ENCODE assay signal across 11 cellular contexts in the genomic region with DNA sequence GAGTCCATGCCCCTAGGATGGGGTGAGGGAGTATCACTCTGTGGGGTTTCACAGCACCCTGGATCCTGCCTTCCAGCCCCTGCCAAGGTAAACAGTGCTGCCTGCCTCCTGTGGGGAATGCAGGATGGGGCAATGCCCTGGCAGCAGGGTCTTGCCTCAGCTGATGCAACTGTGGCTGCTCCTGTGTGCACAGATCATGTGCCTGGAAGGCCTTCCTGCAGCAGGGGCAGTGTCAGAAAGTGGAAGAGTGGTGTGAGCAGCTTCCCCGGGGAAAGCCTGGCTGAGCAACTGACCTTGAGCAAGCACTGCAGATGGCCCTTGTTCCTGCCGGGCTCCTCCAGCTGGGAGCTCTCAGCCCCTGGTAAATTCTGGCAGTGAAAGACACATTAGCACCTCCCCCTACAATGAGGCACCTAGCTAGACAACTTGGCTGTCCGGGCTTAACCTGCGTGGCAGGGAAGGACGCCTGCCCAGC. TPM values are rescaled to one million over a fixed set of nuclear protein-coding genes. Genes with fewer than 3 reads are reported as not detected.
DNase-seq lines count a peak whose midpoint lies in the region; ATAC-seq, FAIRE-seq and TF ChIP-seq lines count a peak whose summit lies in the region.
"Had no signal": no experiment of that assay in that cellular context is flagged by ENCODE, and none has a peak within 500 bp of the region (broad histone marks: within the 10 kb centered on the region; RNA-seq: fewer than 3 reads in every experiment).

No MANE protein-coding gene starts in this region.

- no peaks in the 10 kb centered on the region for H3K27me3 ChIP-seq in tibial nerve

- intact Hi-C loops in kidney (cut with DNase I) = loop anchor here (10.0 kb wide), 1 partner anchor 273 kb away; the partner anchor contains the start of gene AXDND1

- no peak overlapping the region for H3K9ac ChIP-seq in kidney (ENCODE audit: low read length in 2 of 2)

- H3K4me1 ChIP-seq in kidney (ENCODE audit: control insufficient read depth in 1 of 2, insufficient read depth in 1 of 2, low read depth in 1 of 2, low read length in 2 of 2) = peaks cover 8 to 15% of the 10 kb centered on the region in 2 donors
- H3K4me1 ChIP-seq in tibial nerve = peaks cover 0 to 32% (median 3%) of the 10 kb centered on the region in 4 donors

- H3K9me3 ChIP-seq in kidney (ENCODE audit: control insufficient read depth in 1 of 2, low read length in 2 of 2) (no peaks in the 10 kb centered on the region), tibial nerve (no peaks in the 10 kb centered on the region)

- peak; percentile 37 for DNase-seq in activated CD8-positive, alpha-beta memory T cell treated with anti-CD3 and anti-CD28 coated beads for 24 hours
- DNase-seq in activated CD8-positive, alpha-beta memory T cell treated with anti-CD3 and anti-CD28 coated beads, Interleukin-2, amount 10 ng/mL, durations not matched to agents 7 days and 5 days = no peak
- DNase-seq in kidney (peak; percentile 79), tibial nerve (ENCODE audit: low spot score in 2 of 2) (peak; percentile 47 to 51), anterior cingulate cortex (lab: John Stamatoyannopoulos, UW) (no peak), NCI-H1048 (lab: John Stamatoyannopoulos, UW) (no peak), GM19239 (ENCODE audit: insufficient read length, low spot score) (no peak)
- DNase-seq: CD4-positive, alpha-beta memory T cell had no signal

- TF ChIP-seq CTCF in kidney (IDR thresholded peaks at IDR 0.05; ENCODE audit: borderline replicate concordance, extremely low read depth, insufficient read depth) (no peak), tibial nerve (IDR thresholded peaks at IDR 0.05) (no peak)

- no peak overlapping the region for H3K27ac Mint-ChIP-seq in activated CD8-positive, alpha-beta memory T cell treated with anti-CD3 and anti-CD28 coated beads, Interleukin-2, amount 10 ng/mL, durations not matched to agents 7 days and 5 days

- H3K4me3 ChIP-seq in kidney (ENCODE audit: low read length in 2 of 2) = no peak overlapping the region
- H3K4me3 ChIP-seq in tibial nerve = no peak overlapping the region

- ATAC-seq in activated CD8-positive, alpha-beta memory T cell treated with anti-CD3 and anti-CD28 coated beads, Interleukin-2, amount 10 ng/mL, durations not matched to agents 7 days and 5 days = no peak

- peaks cover 33% of the 10 kb centered on the region for H3K36me3 Mint-ChIP-seq in activated CD8-positive, alpha-beta memory T cell treated with anti-CD3 and anti-CD28 coated beads, Interleukin-2, amount 10 ng/mL, durations not matched to agents 7 days and 5 days

- CTCF ChIA-PET in activated CD8-positive, alpha-beta memory T cell treated with anti-CD3 and anti-CD28 coated beads, Interleukin-2, amount 10 ng/mL, durations not matched to agents 7 days and 5 days (lab: Charles Lee) = interaction anchor here (0.8 kb wide), 1 partner anchor 12 kb away, joined by 3 read pairs; no protein-coding TSS in a partner anchor

- H3K9me3 Mint-ChIP-seq in activated CD8-positive, alpha-beta memory T cell treated with anti-CD3 and anti-CD28 coated beads, Interleukin-2, amount 10 ng/mL, durations not matched to agents 7 days and 5 days (ENCODE audit: low read depth) = no peaks in the 10 kb centered on the region
- H3K9me3 Mint-ChIP-seq: stimulated activated naive CD8-positive, alpha-beta T cell treated with anti-CD3 and anti-CD28 coated beads, Interleukin-15, Interleukin-2, amounts not matched to agents 100 ng/mL and 50 ng/mL, for 24 hours had no signal

- TF ChIP-seq POLR2A in tibial nerve (IDR thresholded peaks at IDR 0.05) = no peak

- H3K27ac ChIP-seq in angular gyrus (ENCODE audit: low read depth, low read length) (peak overlapping the region; percentile 11), kidney (ENCODE audit: low read depth in 2 of 2, low read length in 2 of 2) (no peak overlapping the region), tibial nerve (peak overlapping the region in 3 of 4 donors; percentile 25 to 70 (median 60))

- no peaks in the 10 kb centered on the region for H3K27me3 Mint-ChIP-seq in activated CD8-positive, alpha-beta memory T cell treated with anti-CD3 and anti-CD28 coated beads, Interleukin-2, amount 10 ng/mL, durations not matched to agents 7 days and 5 days
- H3K27me3 Mint-ChIP-seq: CD4-positive, alpha-beta memory T cell; stimulated activated naive CD8-positive, alpha-beta T cell treated with anti-CD3 and anti-CD28 coated beads, Interleukin-15, Interleukin-2, amounts not matched to agents 100 ng/mL and 50 ng/mL, for 24 hours had no signal

- peak in 1 of 2 donors; percentile 77 for TF ChIP-seq EP300 in tibial nerve (IDR thresholded peaks at IDR 0.05)

- H3K4me3 Mint-ChIP-seq in activated CD8-positive, alpha-beta memory T cell treated with anti-CD3 and anti-CD28 coated beads, Interleukin-2, amount 10 ng/mL, durations not matched to agents 7 days and 5 days = no peak overlapping the region
- H3K4me3 Mint-ChIP-seq: CD4-positive, alpha-beta memory T cell; stimulated activated naive CD8-positive, alpha-beta T cell treated with anti-CD3 and anti-CD28 coated beads, Interleukin-15, Interleukin-2, amounts not matched to agents 100 ng/mL and 50 ng/mL, for 24 hours had no signal

- WGBS in tibial nerve, 2 donors = 63 to 66% methylated on average over 4 to 5 of the region's 5 CpGs

- peaks cover 3% of the 10 kb centered on the region for H3K4me1 Mint-ChIP-seq in activated CD8-positive, alpha-beta memory T cell treated with anti-CD3 and anti-CD28 coated beads, Interleukin-2, amount 10 ng/mL, durations not matched to agents 7 days and 5 days

- H3K36me3 ChIP-seq in kidney (ENCODE audit: control insufficient read depth in 1 of 2, insufficient read depth in 2 of 2, low read length in 2 of 2) (peaks cover 23 to 26% of the 10 kb centered on the region in 2 donors), tibial nerve (peaks cover 0 to 93% (median 22%) of the 10 kb centered on the region in 3 donors)

- no peak for FAIRE-seq in kidney (lab: Jason Lieb, UNC)
- FAIRE-seq in GM19239 (lab: Jason Lieb, UNC) = no peak
- FAIRE-seq: endothelial cell of umbilical vein had no signal

RNA-seq across cellular contexts. Expression of gene TOR3A, which starts 9.9 kb away (rescaled TPM):
- 10 to 100 TPM; 52.4 to 56.1 TPM for total RNA-seq in activated CD8-positive, alpha-beta memory T cell treated with anti-CD3 and anti-CD28 coated beads, Interleukin-2, amount 10 ng/mL, durations not matched to agents 7 days and 5 days
- 33.1 TPM for total RNA-seq in kidney
- polyA plus RNA-seq in kidney (ENCODE audit: insufficient read depth, low read depth, low replicate concordance) = 23.1 TPM
- 100 to 1,000 TPM in 1 of 4 donors, 10 to 100 TPM in 3; 72.1 to 115 (median 83.3) TPM for total RNA-seq in tibial nerve

Comparison
In these comparisons a context has a peak if more than half of its experiments do, and no peak if none do; other contexts are left out.
1. DNase-seq: peak in activated CD8-positive, alpha-beta memory T cell treated with anti-CD3 and anti-CD28 coated beads for 24 hours (single experiment), kidney (single experiment) and tibial nerve (2 of 2); none in activated CD8-positive, alpha-beta memory T cell treated with anti-CD3 and anti-CD28 coated beads, Interleukin-2, amount 10 ng/mL, durations not matched to agents 7 days and 5 days (single experiment), anterior cingulate cortex (0 of 58), NCI-H1048 (single experiment) and GM19239 (single experiment).
2. H3K27ac ChIP-seq: peak in angular gyrus (single experiment) and tibial nerve (3 of 4); none in kidney (0 of 2).